In the genomic region with DNA sequence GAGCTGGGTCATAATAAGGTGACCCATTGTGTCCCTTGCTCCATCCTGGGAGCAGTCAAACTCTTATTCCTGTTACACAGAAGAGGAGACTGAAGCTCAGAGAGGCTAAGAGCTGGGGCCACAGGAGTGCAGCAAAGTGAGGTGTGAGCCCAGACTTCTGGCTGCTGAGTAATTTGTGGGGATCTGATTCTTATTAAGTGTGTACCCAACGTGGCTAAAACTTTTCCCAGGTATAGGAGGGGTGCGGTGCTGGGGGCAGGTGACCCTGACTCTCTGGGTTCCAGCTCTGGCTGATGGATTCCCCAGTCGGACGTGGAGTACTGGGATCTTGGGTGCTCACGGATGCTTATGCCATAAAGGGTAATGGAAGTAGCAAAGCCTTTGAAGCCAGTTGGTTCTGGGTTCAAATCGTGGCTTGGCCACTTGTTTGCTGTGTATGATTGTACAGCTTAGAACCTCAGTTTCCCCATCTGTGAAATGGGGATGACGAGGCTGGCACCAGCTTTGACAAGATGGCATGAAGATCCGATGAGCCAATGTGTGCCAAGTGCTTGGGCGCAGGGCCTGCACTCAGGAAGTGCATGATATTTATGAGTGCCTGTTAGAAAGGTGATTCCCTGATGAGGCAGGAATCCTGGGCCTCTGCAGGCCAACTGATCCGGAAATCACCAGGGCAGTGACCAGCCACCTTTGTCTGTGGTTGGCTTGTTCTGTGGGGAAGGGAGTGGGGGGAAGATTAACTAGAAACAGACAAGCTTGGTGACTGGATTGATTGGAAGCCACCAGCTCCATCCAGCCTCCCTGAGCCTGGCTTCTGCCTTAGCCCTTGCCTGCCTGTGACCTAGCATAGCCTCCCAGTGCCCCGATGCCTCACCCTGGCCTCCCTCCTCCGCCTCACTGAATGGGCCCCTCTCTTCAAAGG, we compare ENCODE assay signal across 29 cellular contexts. TPM values are rescaled to one million over a fixed set of nuclear protein-coding genes. Genes with fewer than 3 reads are reported as not detected.
A peak's percentile ranks its signal among the peaks of the same experiment; 100 is the strongest.
DNase-seq lines count a peak whose midpoint lies in the region; ATAC-seq, FAIRE-seq and TF ChIP-seq lines count a peak whose summit lies in the region.
"Had no signal": no experiment of that assay in that cellular context is flagged by ENCODE, and none has a peak within 500 bp of the region (broad histone marks: within the 10 kb centered on the region; RNA-seq: fewer than 3 reads in every experiment).

No MANE protein-coding gene starts in this region.

- no peak for TF ChIP-seq EP300 in A549 (IDR thresholded peaks at IDR 0.05)

- CTCF ChIA-PET in A549 (lab: Yijun Ruan, JAX), result interaction anchor here (0.6 to 3.0 kb wide), 9 partner anchors 10 to 182 kb away, joined by 3 to 13 read pairs (median 5); no protein-coding TSS in a partner anchor

- WGBS in A549 (ENCODE audit: missing lambda C conversion rate), result 82% methylated on average over 12 of the region's 12 CpGs

- ATAC-seq in A549 (no peak), GM18498 (IDR thresholded peaks at IDR 0.05; ENCODE audit: unreplicated experiment) (no peak)
- ATAC-seq: activated T-cell treated with anti-CD3 and anti-CD28 coated beads, Interleukin-2, amount 50 U/mL, for 72 hours; esophagus mucosa; HCT116; lower lobe of right lung had no signal

- no peaks in the 10 kb centered on the region for H3K9me3 ChIP-seq in A549
- H3K9me3 ChIP-seq: lower lobe of right lung, neutrophil, SJCRH30, upper lobe of left lung had no signal

- H3K4me3 ChIP-seq in A549 (no peak overlapping the region), coronary artery (no peak overlapping the region)
- H3K4me3 ChIP-seq: lower lobe of right lung, SJCRH30, upper lobe of left lung had no signal

- peaks cover 100% of the 10 kb centered on the region for H3K4me1 ChIP-seq in A549

- TF ChIP-seq CTCF in A549 (IDR thresholded peaks at IDR 0.05) (no peak), coronary artery (IDR thresholded peaks at IDR 0.05) (no peak)

- FAIRE-seq in A549 (lab: Jason Lieb, UNC), result no peak
- peak; percentile 91 for FAIRE-seq in HTR-8/SVneo (lab: Jason Lieb, UNC)
- FAIRE-seq: frontal cortex, islet of Langerhans, small intestine had no signal

- H3K27ac ChIP-seq in A549, result peak overlapping the region in 1 of 2 experiments; percentile 2; a peak in 1 of 6 replicates
- H3K27ac ChIP-seq in coronary artery, result no peak overlapping the region
- H3K27ac ChIP-seq: KMS-11, lower lobe of right lung, neutrophil, SJCRH30, upper lobe of left lung had no signal

- POLR2A ChIA-PET in A549 (lab: Yijun Ruan, JAX), result no interaction called here

- intact Hi-C loops in posterior vena cava (cut with DNase I), result no loop called here

- peak overlapping the region; percentile 17; the same call in 2 of the 3 replicates for H3K4me2 ChIP-seq in A549
- H3K4me2 ChIP-seq: KMS-11 had no signal

- DNase-seq in A549 (ENCODE audit: low read depth in 1 of 2, low spot score in 1 of 2) (no peak), HTR-8/SVneo (ENCODE audit: insufficient read length, low spot score) (no peak), coronary artery (ENCODE audit: low spot score) (peak; percentile 52), posterior vena cava (ENCODE audit: low spot score) (peak; percentile 36), C1 segment of cervical spinal cord (lab: John Stamatoyannopoulos, UW) (no peak)
- no peak for DNase-seq in stimulated activated CD4-positive, alpha-beta T cell treated with anti-CD3 and anti-CD28 coated beads, Interleukin-2, amount 100 ng/mL, for 48 hours
- DNase-seq: activated CD4-positive, alpha-beta T cell treated with anti-CD3 and anti-CD28 coated beads for 48 hours; activated T-cell treated with anti-CD3 and anti-CD28 coated beads, Interleukin-2, amount 50 U/mL, for 72 hours; CD8-positive, alpha-beta memory T cell; cerebellar nuclear complex; DMS53; effector CD4-positive, alpha-beta T cell; hippocampal formation; lower lobe of right lung; MV-4-11; NCI-H187; NCI-H226; NCI-H774; SJCRH30; small intestine; stimulated activated CD4-positive, alpha-beta T cell treated with anti-CD3 and anti-CD28 coated beads, Interleukin-4, amount 100 ng/mL, for 24 hours had no signal

- no peak for TF ChIP-seq POLR2A in A549 (IDR thresholded peaks at IDR 0.05; ENCODE audit: low read length)

- TF ChIP-seq RAD21 in A549 (conservative IDR thresholded peaks at IDR 0.05 in 1 of 2, IDR thresholded peaks at IDR 0.05 in 1 of 2), result no peak

TF ChIP-seq in A549, 52 proteins besides CTCF, POLR2A, EP300 and RAD21:
- TF ChIP-seq KDM1A (IDR thresholded peaks at IDR 0.05; ENCODE audit: low read depth) (peak; percentile 56; the same call in 1 of the 2 replicates), ZC3H11A (IDR thresholded peaks at IDR 0.05) (no peak)
TF ChIP-seq in A549: peak in this region for 1.

RNA-seq across cellular contexts. Expression of a gene that starts 6.0 kb away (rescaled TPM):
- polyA plus RNA-seq in A549 (2011; rRNA removed) (154 and 212 TPM in 2 replicates), A549 (2017; fragmentation: RNase III; extraction: RNeasy Plus Mini Kit Qiagen cat#74134 plus additional on column Dnase treatment) (133 to 139 TPM (median 134 TPM) in 3 replicates)
- polyA plus RNA-seq in A549 (2012; cell fraction: cytosol; rRNA removed), result 122 and 170 TPM in 2 replicates
- polyA plus RNA-seq in A549 (2012; cell fraction: nucleus; rRNA removed), result 500 and 511 TPM in 2 replicates
- polyA minus RNA-seq in A549 (2011; rRNA and poly(A)+ RNA removed), result 278 and 313 TPM in 2 replicates
- total RNA-seq in posterior vena cava, result 10 to 100 TPM; 35.4 to 39.1 TPM

Comparison
In these comparisons a context has a peak if more than half of its experiments do, and no peak if none do; other contexts are left out.
1. DNase-seq: peak in coronary artery (single experiment) and posterior vena cava (single experiment); none in A549 (0 of 2), HTR-8/SVneo (single experiment), C1 segment of cervical spinal cord (0 of 14) and stimulated activated CD4-positive, alpha-beta T cell treated with anti-CD3 and anti-CD28 coated beads, Interleukin-2, amount 100 ng/mL, for 48 hours (0 of 2).